ENCODE assay signal across 14 cellular contexts in the genomic region with DNA sequence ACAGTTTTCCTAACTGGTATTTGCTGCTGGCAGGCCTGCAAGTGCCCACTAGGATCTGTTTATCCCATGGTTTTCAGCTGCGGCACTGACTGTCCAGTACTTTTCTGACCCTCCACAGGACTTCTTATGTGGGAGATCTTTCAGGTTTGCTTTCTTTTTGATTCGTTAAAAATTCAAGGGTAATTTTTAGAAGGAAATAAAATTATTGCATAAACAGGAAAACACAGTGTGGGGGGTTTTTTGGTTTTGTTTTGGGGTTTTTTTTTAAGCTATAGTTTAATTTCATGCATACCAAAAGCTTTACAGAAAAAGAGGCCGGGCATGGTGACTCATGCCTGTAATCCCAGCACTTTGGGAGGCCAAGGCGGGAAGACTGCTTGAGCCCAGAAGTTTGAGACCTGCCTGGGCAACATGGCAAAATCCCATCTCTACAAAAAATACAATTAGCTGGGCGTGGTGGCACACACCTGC. TPM values are rescaled to one million over a fixed set of nuclear protein-coding genes. Genes with fewer than 3 reads are reported as not detected.
A peak's percentile ranks its signal among the peaks of the same experiment; 100 is the strongest.
DNase-seq lines count a peak whose midpoint lies in the region; ATAC-seq and TF ChIP-seq lines count a peak whose summit lies in the region.
"Had no signal": no experiment of that assay in that cellular context is flagged by ENCODE, and none has a peak within 500 bp of the region (broad histone marks: within the 10 kb centered on the region; RNA-seq: fewer than 3 reads in every experiment).

No MANE protein-coding gene starts in this region.

- H3K27me3 Mint-ChIP-seq in activated CD4-positive, alpha-beta memory T cell treated with anti-CD3 and anti-CD28 coated beads for 36 hours, result peaks cover 5% of the 10 kb centered on the region
- H3K27me3 Mint-ChIP-seq in activated CD4-positive, alpha-beta memory T cell treated with anti-CD3 and anti-CD28 coated beads, Interleukin-2, amount 10 ng/mL, durations not matched to agents 7 days and 5 days, result no peaks in the 10 kb centered on the region

- POLR2A ChIA-PET in activated CD4-positive, alpha-beta memory T cell treated with anti-CD3 and anti-CD28 coated beads for 36 hours (lab: Charles Lee), result interaction anchor here (0.6 to 5.8 kb wide), 5 partner anchors 78 to 216 kb away, joined by 4 to 34 read pairs (median 28); partner anchors contain the start of gene EDEM3
- POLR2A ChIA-PET in activated CD4-positive, alpha-beta memory T cell treated with anti-CD3 and anti-CD28 coated beads, Interleukin-2, amount 10 ng/mL, durations not matched to agents 7 days and 5 days (lab: Charles Lee), result interaction anchor here (0.8 to 5.3 kb wide), 8 partner anchors 9 to 217 kb away, joined by 3 to 38 read pairs (median 4); partner anchors contain the start of gene EDEM3
- POLR2A ChIA-PET in RWPE1 (lab: Yijun Ruan, JAX; ENCODE audit: low non-redundant PET), result no interaction called here

- no peaks in the 10 kb centered on the region for H3K36me3 Mint-ChIP-seq in activated CD4-positive, alpha-beta memory T cell treated with anti-CD3 and anti-CD28 coated beads for 36 hours
- peaks cover 49% of the 10 kb centered on the region for H3K36me3 Mint-ChIP-seq in activated CD4-positive, alpha-beta memory T cell treated with anti-CD3 and anti-CD28 coated beads, Interleukin-2, amount 10 ng/mL, durations not matched to agents 7 days and 5 days (ENCODE audit: low read depth)

- H3K27me3 ChIP-seq in smooth muscle cell (ENCODE audit: low read depth), result peaks cover 15% of the 10 kb centered on the region
- H3K27me3 ChIP-seq: Peyer's patch, testis had no signal

- CTCF ChIA-PET in activated CD4-positive, alpha-beta memory T cell treated with anti-CD3 and anti-CD28 coated beads for 36 hours (lab: Charles Lee), result interaction anchor here (2.2 to 19.2 kb wide), 3 partner anchors 11 to 164 kb away, joined by 5 to 362 read pairs (median 37); no protein-coding TSS in a partner anchor
- CTCF ChIA-PET in activated CD4-positive, alpha-beta memory T cell treated with anti-CD3 and anti-CD28 coated beads, Interleukin-2, amount 10 ng/mL, durations not matched to agents 7 days and 5 days (lab: Charles Lee), result interaction anchor here (1.9 to 9.5 kb wide), 3 partner anchors 11 to 199 kb away, joined by 5 to 88 read pairs (median 14); no protein-coding TSS in a partner anchor
- CTCF ChIA-PET in RWPE1 (lab: Yijun Ruan, JAX), result interaction anchor here (1.3 kb wide), 1 partner anchor 12 kb away, joined by 4 read pairs; no protein-coding TSS in a partner anchor

- ATAC-seq in HG03571 (IDR thresholded peaks at IDR 0.05; ENCODE audit: unreplicated experiment), result no peak

- H3K79me2 ChIP-seq in smooth muscle cell (ENCODE audit: low read depth), result no peaks in the 10 kb centered on the region

- H3K27ac Mint-ChIP-seq in activated CD4-positive, alpha-beta memory T cell treated with anti-CD3 and anti-CD28 coated beads for 36 hours, result no peak overlapping the region
- no peak overlapping the region for H3K27ac Mint-ChIP-seq in activated CD4-positive, alpha-beta memory T cell treated with anti-CD3 and anti-CD28 coated beads, Interleukin-2, amount 10 ng/mL, durations not matched to agents 7 days and 5 days
- H3K27ac Mint-ChIP-seq: nephron had no signal

- TF ChIP-seq CTCF in RWPE1 (conservative IDR thresholded peaks at IDR 0.05; ENCODE audit: low read depth) (no peak), coronary artery (IDR thresholded peaks at IDR 0.05) (no peak), smooth muscle cell (IDR thresholded peaks at IDR 0.05; ENCODE audit: borderline replicate concordance, insufficient read depth, poor library complexity, severe bottlenecking) (no peak)

- no peak overlapping the region for H3K4me3 Mint-ChIP-seq in activated CD4-positive, alpha-beta memory T cell treated with anti-CD3 and anti-CD28 coated beads for 36 hours
- no peak overlapping the region for H3K4me3 Mint-ChIP-seq in activated CD4-positive, alpha-beta memory T cell treated with anti-CD3 and anti-CD28 coated beads, Interleukin-2, amount 10 ng/mL, durations not matched to agents 7 days and 5 days
- H3K4me3 Mint-ChIP-seq: nephron had no signal

- peaks cover 3% of the 10 kb centered on the region for H3K4me1 ChIP-seq in smooth muscle cell (ENCODE audit: low read depth)
- H3K4me1 ChIP-seq: colonic mucosa had no signal

- WGBS in smooth muscle cell (ENCODE audit: low lambda C conversion rate), result 29% methylated on average over 5 of the region's 5 CpGs

- H3K9me3 ChIP-seq in smooth muscle cell (replicated peaks; ENCODE audit: low read depth), result no peaks in the 10 kb centered on the region
- H3K9me3 ChIP-seq: colonic mucosa, Peyer's patch, testis had no signal

- no peak overlapping the region for H2AFZ ChIP-seq in smooth muscle cell (ENCODE audit: low read depth)

- peaks cover 8% of the 10 kb centered on the region for H3F3A ChIP-seq in smooth muscle cell (ENCODE audit: low read depth)

- peak overlapping the region; percentile 76 for H3K4me2 ChIP-seq in smooth muscle cell

- H3K4me3 ChIP-seq in coronary artery (peak overlapping the region; percentile 96), smooth muscle cell (no peak overlapping the region)
- H3K4me3 ChIP-seq: colonic mucosa, Peyer's patch, testis had no signal

- H4K20me1 ChIP-seq in smooth muscle cell (ENCODE audit: low read depth), result no peaks in the 10 kb centered on the region

- H3K9ac ChIP-seq in smooth muscle cell (ENCODE audit: low read depth), result no peak overlapping the region

- peaks cover 67% of the 10 kb centered on the region for H3K4me1 Mint-ChIP-seq in activated CD4-positive, alpha-beta memory T cell treated with anti-CD3 and anti-CD28 coated beads for 36 hours (ENCODE audit: low read depth)
- peaks cover 64% of the 10 kb centered on the region for H3K4me1 Mint-ChIP-seq in activated CD4-positive, alpha-beta memory T cell treated with anti-CD3 and anti-CD28 coated beads, Interleukin-2, amount 10 ng/mL, durations not matched to agents 7 days and 5 days

- peak; percentile 34 for DNase-seq in activated CD4-positive, alpha-beta memory T cell treated with anti-CD3 and anti-CD28 coated beads for 36 hours
- DNase-seq in activated CD4-positive, alpha-beta memory T cell treated with anti-CD3 and anti-CD28 coated beads, Interleukin-2, amount 10 ng/mL, durations not matched to agents 7 days and 5 days, result no peak
- DNase-seq in RWPE1 (ENCODE audit: low spot score), result no peak
- DNase-seq in coronary artery (ENCODE audit: low spot score), result no peak
- DNase-seq in smooth muscle cell (lab: John Stamatoyannopoulos, UW; ENCODE audit: unreplicated experiment), result no peak
- no peak for DNase-seq in HUDEP-2 (lab: John Stamatoyannopoulos, UW; ENCODE audit: unreplicated experiment in 76 of 76)
- DNase-seq in NCI-H146 treated with DMSO at 0.1 percent for 48 hours (lab: John Stamatoyannopoulos, UW; ENCODE audit: unreplicated experiment), result no peak
- DNase-seq: colonic mucosa, GF-D8, NCI-H2029, Peyer's patch, testis had no signal

- intact Hi-C loops in activated CD4-positive, alpha-beta memory T cell treated with anti-CD3 and anti-CD28 coated beads for 36 hours (cut with micrococcal nuclease), result loop anchor here (5.0 to 10.0 kb wide), 2 partner anchors 1407 to 1496 kb away; partner anchors contain the start of genes ODR4, SMG7 and TPR

- H3K9me3 Mint-ChIP-seq in activated CD4-positive, alpha-beta memory T cell treated with anti-CD3 and anti-CD28 coated beads for 36 hours, result no peaks in the 10 kb centered on the region
- no peaks in the 10 kb centered on the region for H3K9me3 Mint-ChIP-seq in activated CD4-positive, alpha-beta memory T cell treated with anti-CD3 and anti-CD28 coated beads, Interleukin-2, amount 10 ng/mL, durations not matched to agents 7 days and 5 days
- H3K9me3 Mint-ChIP-seq: nephron had no signal

- H3K36me3 ChIP-seq in smooth muscle cell (ENCODE audit: low read depth), result no peaks in the 10 kb centered on the region
- H3K36me3 ChIP-seq: colonic mucosa, Peyer's patch had no signal

- H3K27ac ChIP-seq in RWPE1, result peak overlapping the region; percentile 69
- peak overlapping the region; percentile 98 for H3K27ac ChIP-seq in coronary artery
- peak overlapping the region; percentile 53 for H3K27ac ChIP-seq in smooth muscle cell (ENCODE audit: low read depth)
- H3K27ac ChIP-seq: colonic mucosa, testis had no signal

RNA-seq across cellular contexts. Expression of gene NIBAN1, which starts 3.6 kb away (rescaled TPM):
- 10 to 100 TPM; 18.7 to 19.8 TPM for total RNA-seq in activated CD4-positive, alpha-beta memory T cell treated with anti-CD3 and anti-CD28 coated beads for 36 hours
- total RNA-seq in activated CD4-positive, alpha-beta memory T cell treated with anti-CD3 and anti-CD28 coated beads, Interleukin-2, amount 10 ng/mL, durations not matched to agents 7 days and 5 days, result 10 to 100 TPM; 68.8 to 71.7 TPM
- total RNA-seq in smooth muscle cell, result 10.7 and 14.0 TPM in 2 replicates
- polyA plus RNA-seq in smooth muscle cell, result 7.3 and 8.5 TPM in 2 replicates
